ENCODE assay signal across 1 cellular context in the genomic region with DNA sequence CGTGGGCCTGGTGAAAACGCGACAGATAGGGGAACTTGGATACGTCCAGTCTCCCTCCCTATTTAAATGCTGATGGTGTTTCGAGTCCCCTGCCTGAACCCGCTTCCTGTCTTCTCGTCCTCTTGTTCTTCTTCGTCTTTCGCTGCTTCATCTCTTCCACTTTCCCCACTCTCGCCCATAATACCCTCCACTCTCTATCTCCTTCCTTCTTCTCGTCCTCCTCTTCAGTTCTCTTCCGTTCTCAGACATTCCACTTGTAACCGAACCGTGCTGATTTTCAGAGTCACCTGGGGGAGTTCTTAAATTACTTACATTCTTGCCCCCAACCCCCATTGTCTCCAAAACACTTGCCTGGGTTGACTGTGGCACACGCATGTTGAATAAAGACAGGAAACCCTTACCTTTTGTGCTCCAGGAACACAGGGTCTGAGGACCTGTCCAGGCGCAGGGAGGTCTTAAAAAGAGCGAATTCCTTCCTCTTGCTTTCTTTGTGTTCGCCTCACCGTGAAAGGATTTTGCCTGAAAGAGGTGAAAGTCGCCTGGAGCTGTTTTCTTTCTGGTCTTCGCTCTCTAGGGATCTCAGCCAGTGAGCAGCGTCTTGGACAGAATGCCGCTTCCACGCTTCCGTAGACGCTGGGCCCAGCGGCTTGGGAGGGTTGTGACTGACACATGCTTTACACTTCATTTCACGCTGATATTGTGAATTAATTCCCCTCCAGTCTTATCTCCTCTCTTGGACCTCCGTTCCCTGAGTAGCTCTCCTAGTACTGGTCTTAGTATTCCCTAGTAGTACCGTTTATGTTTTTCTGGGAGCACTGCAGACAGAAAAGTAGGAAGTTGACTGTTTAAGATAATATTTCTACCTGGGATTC.
TF ChIP-seq lines count a peak whose summit lies in the region.

No MANE protein-coding gene starts in this region.

TF ChIP-seq in K562, 482 proteins besides CTCF, POLR2A, EP300 and RAD21 (continued from another document and continues in another):
- TF ChIP-seq ARID1B (IDR thresholded peaks at IDR 0.05) (no peak), FOXM1 (IDR thresholded peaks at IDR 0.05; ENCODE audit: low read depth) (no peak), FOXM1 (CRISPR knock-in tag; IDR thresholded peaks at IDR 0.05; ENCODE audit: low read depth) (0 out of 2 replicates have a peak, but pooled peaks have one; percentile 61), LCOR (CRISPR knock-in tag; IDR thresholded peaks at IDR 0.05) (0 out of 2 replicates have a peak, but pooled peaks have one; percentile 18), NONO (IDR thresholded peaks at IDR 0.05; ENCODE audit: low read depth in 2 of 2, low read length in 1 of 2) (no peak), SREBF2 (CRISPR knock-in tag; IDR thresholded peaks at IDR 0.05) (0 out of 2 replicates have a peak, but pooled peaks have one; percentile 37), RNF2 (IDR thresholded peaks at IDR 0.05) (no peak; the same call in 1 of the 2 replicates), ZNF217 (CRISPR knock-in tag; IDR thresholded peaks at IDR 0.05) (no peak), SNIP1 (IDR thresholded peaks at IDR 0.05; ENCODE audit: low read depth) (peak; percentile 74), ZNF77 (CRISPR knock-in tag; IDR thresholded peaks at IDR 0.05) (no peak), NCOA1 (IDR thresholded peaks at IDR 0.05; ENCODE audit: low read depth) (no peak; the same call in 1 of the 2 replicates), TAF9B (IDR thresholded peaks at IDR 0.05; ENCODE audit: partially characterized antibody) (peak; percentile 71), SMAD3 (CRISPR knock-in tag; conservative IDR thresholded peaks at IDR 0.05) (no peak), KLF10 (CRISPR knock-in tag; IDR thresholded peaks at IDR 0.05) (no peak; the same call in 1 of the 2 replicates), FOS (IDR thresholded peaks at IDR 0.05; ENCODE audit: extremely low read depth, insufficient read length) (no peak), RB1 (IDR thresholded peaks at IDR 0.05; ENCODE audit: low read depth) (no peak), KDM2B (CRISPR knock-in tag; IDR thresholded peaks at IDR 0.05) (no peak), TGIF2 (CRISPR knock-in tag; IDR thresholded peaks at IDR 0.05) (no peak), TBL1XR1 (IDR thresholded peaks at IDR 0.05; ENCODE audit: low read length in 2 of 2) (no peak)
- TF ChIP-seq, protein P1, sequence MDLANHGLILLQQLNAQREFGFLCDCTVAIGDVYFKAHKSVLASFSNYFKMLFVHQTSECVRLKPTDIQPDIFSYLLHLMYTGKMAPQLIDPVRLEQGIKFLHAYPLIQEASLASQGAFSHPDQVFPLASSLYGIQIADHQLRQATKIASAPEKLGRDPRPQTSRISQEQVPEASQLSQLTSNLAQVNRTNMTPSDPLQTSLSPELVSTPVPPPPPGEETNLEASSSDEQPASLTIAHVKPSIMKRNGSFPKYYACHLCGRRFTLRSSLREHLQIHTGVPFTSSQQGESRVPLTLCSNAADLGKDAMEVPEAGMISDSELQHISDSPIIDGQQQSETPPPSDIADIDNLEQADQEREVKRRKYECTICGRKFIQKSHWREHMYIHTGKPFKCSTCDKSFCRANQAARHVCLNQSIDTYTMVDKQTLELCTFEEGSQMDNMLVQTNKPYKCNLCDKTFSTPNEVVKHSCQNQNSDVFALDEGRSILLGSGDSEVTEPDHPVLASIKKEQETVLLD (IDR thresholded peaks at IDR 0.05): peak; percentile 69
- TF ChIP-seq, protein P2, sequence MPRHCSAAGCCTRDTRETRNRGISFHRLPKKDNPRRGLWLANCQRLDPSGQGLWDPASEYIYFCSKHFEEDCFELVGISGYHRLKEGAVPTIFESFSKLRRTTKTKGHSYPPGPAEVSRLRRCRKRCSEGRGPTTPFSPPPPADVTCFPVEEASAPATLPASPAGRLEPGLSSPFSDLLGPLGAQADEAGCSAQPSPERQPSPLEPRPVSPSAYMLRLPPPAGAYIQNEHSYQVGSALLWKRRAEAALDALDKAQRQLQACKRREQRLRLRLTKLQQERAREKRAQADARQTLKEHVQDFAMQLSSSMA (CRISPR knock-in tag; IDR thresholded peaks at IDR 0.05): no peak
- TF ChIP-seq, protein P3, sequence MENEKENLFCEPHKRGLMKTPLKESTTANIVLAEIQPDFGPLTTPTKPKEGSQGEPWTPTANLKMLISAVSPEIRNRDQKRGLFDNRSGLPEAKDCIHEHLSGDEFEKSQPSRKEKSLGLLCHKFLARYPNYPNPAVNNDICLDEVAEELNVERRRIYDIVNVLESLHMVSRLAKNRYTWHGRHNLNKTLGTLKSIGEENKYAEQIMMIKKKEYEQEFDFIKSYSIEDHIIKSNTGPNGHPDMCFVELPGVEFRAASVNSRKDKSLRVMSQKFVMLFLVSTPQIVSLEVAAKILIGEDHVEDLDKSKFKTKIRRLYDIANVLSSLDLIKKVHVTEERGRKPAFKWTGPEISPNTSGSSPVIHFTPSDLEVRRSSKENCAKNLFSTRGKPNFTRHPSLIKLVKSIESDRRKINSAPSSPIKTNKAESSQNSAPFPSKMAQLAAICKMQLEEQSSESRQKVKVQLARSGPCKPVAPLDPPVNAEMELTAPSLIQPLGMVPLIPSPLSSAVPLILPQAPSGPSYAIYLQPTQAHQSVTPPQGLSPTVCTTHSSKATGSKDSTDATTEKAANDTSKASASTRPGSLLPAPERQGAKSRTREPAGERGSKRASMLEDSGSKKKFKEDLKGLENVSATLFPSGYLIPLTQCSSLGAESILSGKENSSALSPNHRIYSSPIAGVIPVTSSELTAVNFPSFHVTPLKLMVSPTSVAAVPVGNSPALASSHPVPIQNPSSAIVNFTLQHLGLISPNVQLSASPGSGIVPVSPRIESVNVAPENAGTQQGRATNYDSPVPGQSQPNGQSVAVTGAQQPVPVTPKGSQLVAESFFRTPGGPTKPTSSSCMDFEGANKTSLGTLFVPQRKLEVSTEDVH (IDR thresholded peaks at IDR 0.05; ENCODE audit: low read depth, partially characterized antibody): no peak
- TF ChIP-seq, protein P4, sequence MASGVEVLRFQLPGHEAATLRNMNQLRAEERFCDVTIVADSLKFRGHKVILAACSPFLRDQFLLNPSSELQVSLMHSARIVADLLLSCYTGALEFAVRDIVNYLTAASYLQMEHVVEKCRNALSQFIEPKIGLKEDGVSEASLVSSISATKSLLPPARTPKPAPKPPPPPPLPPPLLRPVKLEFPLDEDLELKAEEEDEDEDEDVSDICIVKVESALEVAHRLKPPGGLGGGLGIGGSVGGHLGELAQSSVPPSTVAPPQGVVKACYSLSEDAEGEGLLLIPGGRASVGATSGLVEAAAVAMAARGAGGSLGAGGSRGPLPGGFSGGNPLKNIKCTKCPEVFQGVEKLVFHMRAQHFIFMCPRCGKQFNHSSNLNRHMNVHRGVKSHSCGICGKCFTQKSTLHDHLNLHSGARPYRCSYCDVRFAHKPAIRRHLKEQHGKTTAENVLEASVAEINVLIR (CRISPR knock-in tag; IDR thresholded peaks at IDR 0.05): no peak
- TF ChIP-seq, protein P5, sequence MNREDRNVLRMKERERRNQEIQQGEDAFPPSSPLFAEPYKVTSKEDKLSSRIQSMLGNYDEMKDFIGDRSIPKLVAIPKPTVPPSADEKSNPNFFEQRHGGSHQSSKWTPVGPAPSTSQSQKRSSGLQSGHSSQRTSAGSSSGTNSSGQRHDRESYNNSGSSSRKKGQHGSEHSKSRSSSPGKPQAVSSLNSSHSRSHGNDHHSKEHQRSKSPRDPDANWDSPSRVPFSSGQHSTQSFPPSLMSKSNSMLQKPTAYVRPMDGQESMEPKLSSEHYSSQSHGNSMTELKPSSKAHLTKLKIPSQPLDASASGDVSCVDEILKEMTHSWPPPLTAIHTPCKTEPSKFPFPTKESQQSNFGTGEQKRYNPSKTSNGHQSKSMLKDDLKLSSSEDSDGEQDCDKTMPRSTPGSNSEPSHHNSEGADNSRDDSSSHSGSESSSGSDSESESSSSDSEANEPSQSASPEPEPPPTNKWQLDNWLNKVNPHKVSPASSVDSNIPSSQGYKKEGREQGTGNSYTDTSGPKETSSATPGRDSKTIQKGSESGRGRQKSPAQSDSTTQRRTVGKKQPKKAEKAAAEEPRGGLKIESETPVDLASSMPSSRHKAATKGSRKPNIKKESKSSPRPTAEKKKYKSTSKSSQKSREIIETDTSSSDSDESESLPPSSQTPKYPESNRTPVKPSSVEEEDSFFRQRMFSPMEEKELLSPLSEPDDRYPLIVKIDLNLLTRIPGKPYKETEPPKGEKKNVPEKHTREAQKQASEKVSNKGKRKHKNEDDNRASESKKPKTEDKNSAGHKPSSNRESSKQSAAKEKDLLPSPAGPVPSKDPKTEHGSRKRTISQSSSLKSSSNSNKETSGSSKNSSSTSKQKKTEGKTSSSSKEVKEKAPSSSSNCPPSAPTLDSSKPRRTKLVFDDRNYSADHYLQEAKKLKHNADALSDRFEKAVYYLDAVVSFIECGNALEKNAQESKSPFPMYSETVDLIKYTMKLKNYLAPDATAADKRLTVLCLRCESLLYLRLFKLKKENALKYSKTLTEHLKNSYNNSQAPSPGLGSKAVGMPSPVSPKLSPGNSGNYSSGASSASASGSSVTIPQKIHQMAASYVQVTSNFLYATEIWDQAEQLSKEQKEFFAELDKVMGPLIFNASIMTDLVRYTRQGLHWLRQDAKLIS (CRISPR knock-in tag; IDR thresholded peaks at IDR 0.05): no peak; the same call in 1 of the 2 replicates
- TF ChIP-seq, protein P6, sequence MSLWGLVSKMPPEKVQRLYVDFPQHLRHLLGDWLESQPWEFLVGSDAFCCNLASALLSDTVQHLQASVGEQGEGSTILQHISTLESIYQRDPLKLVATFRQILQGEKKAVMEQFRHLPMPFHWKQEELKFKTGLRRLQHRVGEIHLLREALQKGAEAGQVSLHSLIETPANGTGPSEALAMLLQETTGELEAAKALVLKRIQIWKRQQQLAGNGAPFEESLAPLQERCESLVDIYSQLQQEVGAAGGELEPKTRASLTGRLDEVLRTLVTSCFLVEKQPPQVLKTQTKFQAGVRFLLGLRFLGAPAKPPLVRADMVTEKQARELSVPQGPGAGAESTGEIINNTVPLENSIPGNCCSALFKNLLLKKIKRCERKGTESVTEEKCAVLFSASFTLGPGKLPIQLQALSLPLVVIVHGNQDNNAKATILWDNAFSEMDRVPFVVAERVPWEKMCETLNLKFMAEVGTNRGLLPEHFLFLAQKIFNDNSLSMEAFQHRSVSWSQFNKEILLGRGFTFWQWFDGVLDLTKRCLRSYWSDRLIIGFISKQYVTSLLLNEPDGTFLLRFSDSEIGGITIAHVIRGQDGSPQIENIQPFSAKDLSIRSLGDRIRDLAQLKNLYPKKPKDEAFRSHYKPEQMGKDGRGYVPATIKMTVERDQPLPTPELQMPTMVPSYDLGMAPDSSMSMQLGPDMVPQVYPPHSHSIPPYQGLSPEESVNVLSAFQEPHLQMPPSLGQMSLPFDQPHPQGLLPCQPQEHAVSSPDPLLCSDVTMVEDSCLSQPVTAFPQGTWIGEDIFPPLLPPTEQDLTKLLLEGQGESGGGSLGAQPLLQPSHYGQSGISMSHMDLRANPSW (CRISPR knock-in tag; IDR thresholded peaks at IDR 0.05): no peak
- TF ChIP-seq, protein P7, sequence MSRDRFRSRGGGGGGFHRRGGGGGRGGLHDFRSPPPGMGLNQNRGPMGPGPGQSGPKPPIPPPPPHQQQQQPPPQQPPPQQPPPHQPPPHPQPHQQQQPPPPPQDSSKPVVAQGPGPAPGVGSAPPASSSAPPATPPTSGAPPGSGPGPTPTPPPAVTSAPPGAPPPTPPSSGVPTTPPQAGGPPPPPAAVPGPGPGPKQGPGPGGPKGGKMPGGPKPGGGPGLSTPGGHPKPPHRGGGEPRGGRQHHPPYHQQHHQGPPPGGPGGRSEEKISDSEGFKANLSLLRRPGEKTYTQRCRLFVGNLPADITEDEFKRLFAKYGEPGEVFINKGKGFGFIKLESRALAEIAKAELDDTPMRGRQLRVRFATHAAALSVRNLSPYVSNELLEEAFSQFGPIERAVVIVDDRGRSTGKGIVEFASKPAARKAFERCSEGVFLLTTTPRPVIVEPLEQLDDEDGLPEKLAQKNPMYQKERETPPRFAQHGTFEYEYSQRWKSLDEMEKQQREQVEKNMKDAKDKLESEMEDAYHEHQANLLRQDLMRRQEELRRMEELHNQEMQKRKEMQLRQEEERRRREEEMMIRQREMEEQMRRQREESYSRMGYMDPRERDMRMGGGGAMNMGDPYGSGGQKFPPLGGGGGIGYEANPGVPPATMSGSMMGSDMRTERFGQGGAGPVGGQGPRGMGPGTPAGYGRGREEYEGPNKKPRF (IDR thresholded peaks at IDR 0.05; ENCODE audit: low read depth, low read length): no peak
- TF ChIP-seq, protein P8, sequence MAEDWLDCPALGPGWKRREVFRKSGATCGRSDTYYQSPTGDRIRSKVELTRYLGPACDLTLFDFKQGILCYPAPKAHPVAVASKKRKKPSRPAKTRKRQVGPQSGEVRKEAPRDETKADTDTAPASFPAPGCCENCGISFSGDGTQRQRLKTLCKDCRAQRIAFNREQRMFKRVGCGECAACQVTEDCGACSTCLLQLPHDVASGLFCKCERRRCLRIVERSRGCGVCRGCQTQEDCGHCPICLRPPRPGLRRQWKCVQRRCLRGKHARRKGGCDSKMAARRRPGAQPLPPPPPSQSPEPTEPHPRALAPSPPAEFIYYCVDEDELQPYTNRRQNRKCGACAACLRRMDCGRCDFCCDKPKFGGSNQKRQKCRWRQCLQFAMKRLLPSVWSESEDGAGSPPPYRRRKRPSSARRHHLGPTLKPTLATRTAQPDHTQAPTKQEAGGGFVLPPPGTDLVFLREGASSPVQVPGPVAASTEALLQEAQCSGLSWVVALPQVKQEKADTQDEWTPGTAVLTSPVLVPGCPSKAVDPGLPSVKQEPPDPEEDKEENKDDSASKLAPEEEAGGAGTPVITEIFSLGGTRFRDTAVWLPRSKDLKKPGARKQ (CRISPR knock-in tag; IDR thresholded peaks at IDR 0.05): no peak
- TF ChIP-seq, protein P9, sequence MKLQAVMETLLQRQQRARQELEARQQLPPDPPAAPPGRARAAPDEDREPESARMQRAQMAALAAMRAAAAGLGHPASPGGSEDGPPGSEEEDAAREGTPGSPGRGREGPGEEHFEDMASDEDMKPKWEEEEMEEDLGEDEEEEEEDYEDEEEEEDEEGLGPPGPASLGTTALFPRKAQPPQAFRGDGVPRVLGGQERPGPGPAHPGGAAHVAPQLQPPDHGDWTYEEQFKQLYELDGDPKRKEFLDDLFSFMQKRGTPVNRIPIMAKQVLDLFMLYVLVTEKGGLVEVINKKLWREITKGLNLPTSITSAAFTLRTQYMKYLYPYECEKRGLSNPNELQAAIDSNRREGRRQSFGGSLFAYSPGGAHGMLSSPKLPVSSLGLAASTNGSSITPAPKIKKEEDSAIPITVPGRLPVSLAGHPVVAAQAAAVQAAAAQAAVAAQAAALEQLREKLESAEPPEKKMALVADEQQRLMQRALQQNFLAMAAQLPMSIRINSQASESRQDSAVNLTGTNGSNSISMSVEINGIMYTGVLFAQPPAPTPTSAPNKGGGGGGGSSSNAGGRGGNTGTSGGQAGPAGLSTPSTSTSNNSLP (IDR thresholded peaks at IDR 0.05; ENCODE audit: borderline replicate concordance, low read depth, low read length): 0 out of 2 replicates have a peak, but pooled peaks have one; percentile 31
- TF ChIP-seq, protein P10, sequence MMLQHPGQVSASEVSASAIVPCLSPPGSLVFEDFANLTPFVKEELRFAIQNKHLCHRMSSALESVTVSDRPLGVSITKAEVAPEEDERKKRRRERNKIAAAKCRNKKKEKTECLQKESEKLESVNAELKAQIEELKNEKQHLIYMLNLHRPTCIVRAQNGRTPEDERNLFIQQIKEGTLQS (IDR thresholded peaks at IDR 0.05): no peak
- TF ChIP-seq, protein P10 (CRISPR knock-in tag; conservative IDR thresholded peaks at IDR 0.05): no peak
